ENCODE assay signal across 24 cellular contexts in genomic region chr1:197559244-197559643, GRCh38.
"Had no signal": no experiment of that assay in that cellular context is flagged by ENCODE, and none has a peak within 500 bp of the region (broad histone marks: within the 10 kb centered on the region; RNA-seq: fewer than 3 reads in every experiment).

No MANE protein-coding gene starts in this region.

- H3K4me1 ChIP-seq: colonic mucosa, gastroesophageal sphincter, neural progenitor cell, parathyroid adenoma, testis had no signal

- H3K79me2 ChIP-seq: parathyroid adenoma had no signal

- DNase-seq: colonic mucosa; effector CD8-positive, alpha-beta T cell; endodermal cell; foreskin keratinocyte; heart right ventricle; hippocampal formation; islet precursor cell; midbrain; naive thymus-derived CD4-positive, alpha-beta T cell; stimulated activated CD4-positive, alpha-beta T cell treated with anti-CD3 and anti-CD28 coated beads, Interleukin-2, amount 100 ng/mL, for 24 hours; stimulated activated CD4-positive, alpha-beta T cell treated with anti-CD3 and anti-CD28 coated beads, Interleukin-4, amount 100 ng/mL, for 24 hours; stimulated activated naive CD8-positive, alpha-beta T cell treated with anti-CD3 and anti-CD28 coated beads, Interleukin-15, Interleukin-2, amounts not matched to agents 100 U/mL and 50 U/mL, for 24 hours; substantia nigra; testis; tibial artery had no signal

- ATAC-seq: esophagus mucosa; foreskin keratinocyte; gastroesophageal sphincter; naive thymus-derived CD4-positive, alpha-beta T cell; sciatic nerve; stimulated activated effector memory CD8-positive, alpha-beta T cell treated with anti-CD3 and anti-CD28 coated beads, Interleukin-12 subunit alpha, Interleukin-12 subunit beta, amount 100 ng/mL, for 72 hours; stimulated activated naive CD8-positive, alpha-beta T cell treated with anti-CD3 and anti-CD28 coated beads, Interleukin-15, Interleukin-2, amounts not matched to agents 100 U/mL and 50 U/mL, for 24 hours had no signal

- H3K27ac ChIP-seq: colonic mucosa, epithelial cell of prostate, foreskin keratinocyte, gastroesophageal sphincter, neural progenitor cell, parathyroid adenoma, testis, tibial artery had no signal

- H3K9me3 ChIP-seq: colonic mucosa, gastroesophageal sphincter, right atrium auricular region, testis, tibial artery had no signal

- H2AFZ ChIP-seq: neural progenitor cell, parathyroid adenoma had no signal

- H3K4me2 ChIP-seq: neural progenitor cell had no signal

- H3K4me3 ChIP-seq: colonic mucosa, gastroesophageal sphincter, heart right ventricle, lung, neural progenitor cell, right atrium auricular region, testis, tibial artery had no signal

- H3K9ac ChIP-seq: neural progenitor cell, parathyroid adenoma had no signal

- H3K36me3 ChIP-seq: colonic mucosa, neural progenitor cell, right atrium auricular region had no signal

- H3K27me3 ChIP-seq: colonic mucosa, foreskin keratinocyte, gastroesophageal sphincter, heart right ventricle, neural progenitor cell, right atrium auricular region, testis, tibial artery had no signal
